8 cellular contexts compared by ENCODE assay signal in genomic region chr22:37777122-37777687, GRCh38.
DNase-seq lines count a peak whose midpoint lies in the region; TF ChIP-seq lines count a peak whose summit lies in the region.

No MANE protein-coding gene starts in this region.

- in situ Hi-C loops in brain microvascular endothelial cell (cut with HindIII; ENCODE audit: low pct_ligation_motif_present, low sequenced_read_pairs) = no loop called here

- DNase-seq in ELR (ENCODE audit: low read depth) (peak; percentile 96), HPDE6-E6E7 (ENCODE audit: extremely low spot score) (peak; percentile 83), brain microvascular endothelial cell (peak; percentile 49), nephron progenitor cell (peak; percentile 23), coronary artery (ENCODE audit: low spot score) (no peak), NCI-H82 (lab: John Stamatoyannopoulos, UW) (no peak), iPS-NIHi7 (ENCODE audit: extremely low spot score) (no peak)
- DNase-seq in activated CD4-positive, CD25-positive, alpha-beta regulatory T cell treated with anti-CD3 and anti-CD28 coated beads, Interleukin-2, amount 50 U/mL, for 72 hours = no peak

- no peak overlapping the region for H3K4me3 Mint-ChIP-seq in nephron progenitor cell

- H3K27ac Mint-ChIP-seq in nephron progenitor cell = no peak overlapping the region

- H3K9me3 Mint-ChIP-seq in nephron progenitor cell = no peaks in the 10 kb centered on the region

- H3K27ac ChIP-seq in brain microvascular endothelial cell (no peak overlapping the region), coronary artery (no peak overlapping the region)

- H3K4me3 ChIP-seq in brain microvascular endothelial cell (ENCODE audit: low read depth, low read length) (no peak overlapping the region), coronary artery (no peak overlapping the region)

- TF ChIP-seq CTCF in brain microvascular endothelial cell (IDR thresholded peaks at IDR 0.05; ENCODE audit: low read depth, low read length, missing control alignments) (no peak), nephron progenitor cell (IDR thresholded peaks at IDR 0.05) (no peak), coronary artery (IDR thresholded peaks at IDR 0.05) (no peak)

- H3K27me3 Mint-ChIP-seq in nephron progenitor cell (ENCODE audit: low read depth, poor library complexity) = peaks cover 3% of the 10 kb centered on the region

- H3K4me1 Mint-ChIP-seq in nephron progenitor cell = peaks cover 37% of the 10 kb centered on the region

- peaks cover 17% of the 10 kb centered on the region for H3K36me3 ChIP-seq in brain microvascular endothelial cell (replicated peaks)

- H3K36me3 Mint-ChIP-seq in nephron progenitor cell (ENCODE audit: low read depth) = peaks cover 18% of the 10 kb centered on the region

- H3K27me3 ChIP-seq in brain microvascular endothelial cell (replicated peaks) = no peaks in the 10 kb centered on the region

Comparison
In these comparisons a context has a peak if more than half of its experiments do, and no peak if none do; other contexts are left out.
1. DNase-seq: peak in ELR (single experiment), HPDE6-E6E7 (single experiment), brain microvascular endothelial cell (single experiment) and nephron progenitor cell (single experiment); none in activated CD4-positive, CD25-positive, alpha-beta regulatory T cell treated with anti-CD3 and anti-CD28 coated beads, Interleukin-2, amount 50 U/mL, for 72 hours (single experiment), coronary artery (single experiment), NCI-H82 (single experiment) and iPS-NIHi7 (single experiment).